In the genomic region with DNA sequence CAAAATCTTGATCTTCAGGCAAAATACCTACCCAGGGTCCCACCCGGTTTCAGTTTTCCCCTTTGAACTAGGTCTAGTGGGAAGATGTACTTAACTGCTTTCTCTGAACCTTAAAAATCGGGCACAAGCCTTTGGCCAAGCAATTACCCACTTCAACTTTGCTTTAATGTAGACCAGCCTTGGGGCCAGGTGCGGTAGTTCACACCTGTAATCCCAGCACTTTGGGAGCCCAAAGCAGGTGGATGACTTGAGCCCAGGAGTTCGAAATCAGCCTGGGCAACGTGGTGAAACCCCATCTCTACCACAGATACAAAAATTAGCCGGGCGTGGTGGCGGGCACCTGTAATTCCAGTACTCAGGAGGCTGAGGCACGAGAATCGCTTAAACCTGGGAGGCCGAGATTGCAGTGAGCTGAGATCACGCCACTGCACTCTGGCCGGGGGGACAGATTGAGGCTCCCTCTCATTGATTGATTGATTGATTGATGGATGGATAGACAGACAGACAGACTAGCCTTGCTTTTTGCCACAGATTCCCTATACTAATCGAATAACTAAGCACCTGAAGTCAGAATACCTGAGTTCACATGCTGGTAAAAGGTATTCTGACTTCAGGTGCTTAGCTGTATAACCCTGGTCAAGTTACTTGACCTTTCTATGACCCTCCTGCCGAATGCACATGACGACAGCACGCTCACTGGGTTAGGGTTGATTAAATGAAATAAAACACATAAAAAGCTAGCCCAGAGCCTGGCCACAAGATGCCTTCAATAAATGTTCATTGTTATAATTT, we compare ENCODE assay signal across 8 cellular contexts. TPM values are rescaled to one million over a fixed set of nuclear protein-coding genes. Genes with fewer than 3 reads are reported as not detected.
DNase-seq lines count a peak whose midpoint lies in the region; ATAC-seq and TF ChIP-seq lines count a peak whose summit lies in the region.

No MANE protein-coding gene starts in this region.

- CTCF ChIA-PET in Calu3 (lab: Charles Lee) (interaction anchor here (0.8 to 4.4 kb wide), 3 partner anchors 14 to 51 kb away, joined by 3 to 39 read pairs (median 4); no protein-coding TSS in a partner anchor), RWPE1 (lab: Yijun Ruan, JAX) (interaction anchor here (2.8 kb wide), 1 partner anchor 21 kb away, joined by 16 read pairs; no protein-coding TSS in a partner anchor)

- H3K4me1 ChIP-seq in parathyroid adenoma, result peaks cover 26% of the 10 kb centered on the region

- peak overlapping the region; percentile 63 for H3K27ac ChIP-seq in RWPE1
- H3K27ac ChIP-seq in parathyroid adenoma, result peak overlapping the region; percentile 99

- no peaks in the 10 kb centered on the region for H3K36me3 ChIP-seq in parathyroid adenoma (ENCODE audit: control insufficient read depth, insufficient read depth, low read length)

- peak overlapping the region; percentile 73 for H3K4me2 ChIP-seq in parathyroid adenoma (ENCODE audit: low read length)

- H3K79me2 ChIP-seq in parathyroid adenoma, result peaks cover 42% of the 10 kb centered on the region

- H3K9me3 ChIP-seq in parathyroid adenoma (ENCODE audit: control insufficient read depth, low read length), result no peaks in the 10 kb centered on the region

- H3K9ac ChIP-seq in parathyroid adenoma, result no peak overlapping the region

- POLR2A ChIA-PET in RWPE1 (lab: Yijun Ruan, JAX; ENCODE audit: low non-redundant PET), result interaction anchor here (0.8 kb wide), 1 partner anchor 21 kb away, joined by 4 read pairs; no protein-coding TSS in a partner anchor

- H3K4me3 ChIP-seq in epithelial cell of esophagus (ENCODE audit: low read length) (peak overlapping the region; percentile 81), parathyroid adenoma (ENCODE audit: low read depth, low read length) (peak overlapping the region; percentile 88)

- H3K27me3 ChIP-seq in parathyroid adenoma (ENCODE audit: control insufficient read depth, insufficient read depth, low read length), result no peaks in the 10 kb centered on the region

- ATAC-seq in GM18519 (IDR thresholded peaks at IDR 0.05; ENCODE audit: low FRiP score, unreplicated experiment) (no peak), GM19328 (IDR thresholded peaks at IDR 0.05; ENCODE audit: unreplicated experiment) (no peak)

- H3K36me3 Mint-ChIP-seq in Calu3 (ENCODE audit: insufficient read depth, unreplicated experiment), result peaks cover 49% of the 10 kb centered on the region

- no peaks in the 10 kb centered on the region for H3K27me3 Mint-ChIP-seq in Calu3 (ENCODE audit: unreplicated experiment)

- no TSS peak for BruUV-seq in Calu3 (replicated peaks; lab: Mats Ljungman, UMichigan)

- H2AFZ ChIP-seq in parathyroid adenoma, result peak overlapping the region; percentile 90

- H3K27ac Mint-ChIP-seq in Calu3 (ENCODE audit: unreplicated experiment), result peak overlapping the region; percentile 96

- H3K4me3 Mint-ChIP-seq in Calu3 (ENCODE audit: low read depth, unreplicated experiment), result peak overlapping the region; percentile 83

- intact Hi-C loops in Calu3 (cut with micrococcal nuclease; ENCODE audit: unreplicated experiment), result loop anchor here (1.0 to 5.0 kb wide), 2 partner anchors 20 to 42 kb away; no protein-coding TSS in a partner anchor

- peaks cover 18% of the 10 kb centered on the region for H3K4me1 Mint-ChIP-seq in Calu3 (ENCODE audit: low read depth, unreplicated experiment)

- TF ChIP-seq CTCF in Calu3 (IDR thresholded peaks at IDR 0.05; ENCODE audit: unreplicated experiment) (no peak), RWPE1 (conservative IDR thresholded peaks at IDR 0.05; ENCODE audit: low read depth) (no peak), epithelial cell of esophagus (IDR thresholded peaks at IDR 0.05; ENCODE audit: insufficient read depth, low read depth, low read length, missing control alignments) (no peak), parathyroid adenoma (IDR thresholded peaks at IDR 0.05) (no peak)

- DNase-seq in Calu3, result no peak
- DNase-seq in RWPE1 (ENCODE audit: low spot score), result no peak
- no peak for DNase-seq in epithelial cell of esophagus (ENCODE audit: low read depth)
- DNase-seq in activated gamma-delta T cell (lab: John Stamatoyannopoulos, UW), result no peak
- DNase-seq in NCI-H1092 treated with DMSO at 0.1 percent for 48 hours (lab: John Stamatoyannopoulos, UW), result no peak

- no peaks in the 10 kb centered on the region for H3K9me3 Mint-ChIP-seq in Calu3 (ENCODE audit: low read depth, unreplicated experiment)

RNA-seq across cellular contexts. Expression of gene CLIP1, which starts 1.8 kb away (rescaled TPM):
- total RNA-seq in Calu3 (2022), result 95.3 and 109 TPM in 2 replicates
